In the genomic region with DNA sequence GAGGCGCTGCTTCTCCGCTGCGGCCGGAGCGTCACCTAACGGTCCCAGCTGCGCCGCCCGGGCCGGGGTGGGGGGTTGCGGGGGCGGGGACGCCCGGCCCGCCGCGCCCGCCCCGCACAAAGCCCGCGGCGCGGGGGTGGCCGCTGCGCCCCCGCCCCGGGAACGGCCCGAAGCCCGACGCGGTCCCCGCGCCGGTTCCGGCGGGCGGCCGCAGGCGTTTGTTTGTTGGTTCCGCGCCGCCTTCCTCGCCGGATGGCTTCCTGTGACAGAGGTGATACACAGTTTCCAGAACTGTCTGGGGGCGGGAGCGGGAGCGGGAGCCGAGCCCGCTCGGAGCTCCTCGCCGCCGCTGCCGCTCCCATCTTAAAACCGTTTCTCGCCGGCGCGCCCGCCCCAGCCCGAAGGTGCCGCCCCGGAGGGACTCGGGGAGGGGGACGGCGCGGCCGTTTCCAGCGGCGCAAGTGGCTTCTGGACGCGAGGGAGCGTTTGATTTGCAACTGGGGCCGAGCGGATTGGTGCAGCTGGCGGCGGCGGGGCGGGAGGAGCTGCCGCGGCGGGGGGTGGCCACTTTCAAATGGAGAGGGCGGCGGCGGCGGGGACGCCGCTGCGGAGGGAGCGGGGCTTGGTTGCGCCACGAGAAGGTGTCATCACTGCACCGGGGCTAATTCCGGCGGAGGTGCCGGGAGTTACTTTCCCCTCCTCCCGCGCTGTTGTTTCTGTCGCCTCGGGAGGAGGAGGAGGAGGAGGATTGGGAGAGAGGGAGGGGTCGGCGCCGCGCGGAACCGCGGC, we compare ENCODE assay signal across 8 cellular contexts. TPM values are rescaled to one million over a fixed set of nuclear protein-coding genes. Genes with fewer than 3 reads are reported as not detected.
A peak's percentile ranks its signal among the peaks of the same experiment; 100 is the strongest.
DNase-seq lines count a peak whose midpoint lies in the region; ATAC-seq, FAIRE-seq and TF ChIP-seq lines count a peak whose summit lies in the region.

No MANE protein-coding gene starts in this region.

- DNase-seq in GM13976 (ENCODE audit: low spot score) (peak; percentile 89), NCI-H1417 (lab: John Stamatoyannopoulos, UW) (peak; percentile 73 to 95 (median 93)), SW480 (ENCODE audit: low spot score) (peak; percentile 81), left cardiac atrium (peak; percentile 91), prostate gland (ENCODE audit: low spot score) (peak; percentile 88), urothelium cell line (ENCODE audit: low spot score) (peak; percentile 88)

- intact Hi-C loops in left cardiac atrium (cut with DNase I) (loop anchor here in 1 of 2 donors (5.0 to 10.0 kb wide), 3 partner anchors 51 to 357 kb away; no protein-coding TSS in a partner anchor), prostate gland (cut with DNase I) (loop anchor here (5.0 to 10.0 kb wide), 4 partner anchors 154 to 524 kb away; partner anchors contain the start of genes C4orf33, PGRMC2 and SCLT1)

- H3K27me3 ChIP-seq in prostate gland (replicated peaks; ENCODE audit: insufficient read depth): no peaks in the 10 kb centered on the region

- no peaks in the 10 kb centered on the region for H3K36me3 ChIP-seq in prostate gland

- in situ Hi-C loops in GM13976 (cut with MboI; ENCODE audit: low sequenced_read_pairs, unreplicated experiment): no loop called here

- no peaks in the 10 kb centered on the region for H3K4me1 ChIP-seq in prostate gland (replicated peaks)

- 0 to 1% (median 0%) methylated on average over 60 to 104 of the region's 108 CpGs for WGBS in adipose tissue, 3 donors
- under 1% methylated on average over 34 of the region's 108 CpGs for whole genome bisulfite sequencing in prostate gland

- ATAC-seq in HG02798 (IDR thresholded peaks at IDR 0.05; ENCODE audit: poor library complexity, unreplicated experiment) (peak; percentile 57), left cardiac atrium (peak; percentile 70 to 73)

- TF ChIP-seq CTCF in GM13976 (IDR thresholded peaks at IDR 0.05; ENCODE audit: borderline replicate concordance, control extremely low read depth, extremely low read depth, insufficient read depth, missing control alignments): no peak
- TF ChIP-seq CTCF in prostate gland (IDR thresholded peaks at IDR 0.05): peak in 1 of 4 experiments; percentile 11

- peak; percentile 54 for TF ChIP-seq POLR2A in prostate gland (IDR thresholded peaks at IDR 0.05)

- FAIRE-seq in urothelium cell line (lab: Jason Lieb, UNC): peak; percentile 93

- H3K9me3 ChIP-seq in prostate gland: no peaks in the 10 kb centered on the region

- peak overlapping the region; percentile 51 for H3K27ac ChIP-seq in adipose tissue (ENCODE audit: low read depth, low read length)
- H3K27ac ChIP-seq in prostate gland: peak overlapping the region; percentile 85 to 89

- H3K4me3 ChIP-seq in prostate gland: peak overlapping the region; percentile 59 to 80

RNA-seq across cellular contexts. Expression of gene JADE1, which starts 2.3 kb away (rescaled TPM):
- 10 to 100 TPM; 12.6 to 32.2 (median 20.8) TPM for polyA plus RNA-seq in adipose tissue
- total RNA-seq in left cardiac atrium: 10 to 100 TPM; 22.7 to 32.3 TPM
- total RNA-seq in prostate gland: 10 to 100 TPM; 31.6 to 33.9 TPM

Comparison
In these comparisons a context has a peak if more than half of its experiments do, and no peak if none do; other contexts are left out.
1. Peak in every context shown above with its lines: DNase-seq, ATAC-seq, H3K4me3 ChIP-seq and H3K27ac ChIP-seq.